Comparison of ENCODE assay signal across 8 cellular contexts in the genomic region with DNA sequence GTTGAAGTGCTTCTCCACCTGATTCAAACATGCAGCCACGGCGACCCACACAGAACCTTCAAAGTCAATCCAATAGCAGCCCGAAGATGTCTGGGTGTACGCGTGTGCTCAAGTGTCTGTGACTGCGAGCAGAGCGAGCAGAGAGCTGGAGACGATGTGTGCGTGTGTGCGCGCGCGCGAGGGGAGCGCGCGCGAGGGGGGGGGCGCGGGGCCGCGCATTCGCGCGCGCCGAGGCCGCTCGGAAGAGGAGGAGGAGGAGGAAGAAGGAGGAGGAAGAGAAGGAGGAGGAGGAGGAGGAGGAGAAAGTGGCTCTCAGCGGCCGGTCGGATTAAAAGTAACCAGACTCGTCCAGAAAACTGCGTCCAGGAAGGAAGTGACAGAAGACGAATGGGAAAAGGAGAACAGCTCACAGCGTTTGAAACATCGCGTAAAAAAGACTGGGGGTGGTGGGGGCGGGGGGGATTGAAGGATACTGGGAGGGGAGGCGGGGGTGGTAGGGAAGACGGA. TPM values are rescaled to one million over a fixed set of nuclear protein-coding genes. Genes with fewer than 3 reads are reported as not detected.
A peak's percentile ranks its signal among the peaks of the same experiment; 100 is the strongest.
DNase-seq lines count a peak whose midpoint lies in the region; ATAC-seq and TF ChIP-seq lines count a peak whose summit lies in the region.

A gene (minus strand): TSS at position 126 of the 507 bp plus-strand sequence. CDS start 59,396 bp downstream, outside the sequence.

- no peak within 1 kb of the TSS for H4K91ac ChIP-seq in neuronal stem cell (ENCODE audit: low read depth, low read length, poor library complexity)

- H4K8ac ChIP-seq in neuronal stem cell (ENCODE audit: low read depth, low read length): no peak within 1 kb of the TSS

- no CpG with 5 or more reads among the region's 41 CpGs for WGBS in neuronal stem cell (ENCODE audit: extremely low coverage in 2 of 2, insufficient read length in 2 of 2, insufficient replicate concordance in 1 of 2), 2 donors

- H3K18ac ChIP-seq in neuronal stem cell (ENCODE audit: low read length): peak within 1 kb of the TSS; percentile 31

- peaks cover 72% of the 10 kb centered on the region for H3K27me3 Mint-ChIP-seq in activated naive CD8-positive, alpha-beta T cell treated with anti-CD3 and anti-CD28 coated beads, Interleukin-2, amount 50 U/mL, for 24 hours
- peaks cover 2% of the 10 kb centered on the region for H3K27me3 Mint-ChIP-seq in glutamatergic neuron (ENCODE audit: unreplicated experiment)

- peaks cover 0 to 8% (median 7%) of the 10 kb centered on the region in 3 experiments for H3K27me3 ChIP-seq in neuronal stem cell (ENCODE audit: control insufficient read depth in 3 of 3, insufficient read depth in 3 of 3, low read depth in 1 of 3, low read length in 3 of 3)

- no peak within 1 kb of the TSS for H3K4ac ChIP-seq in neuronal stem cell (ENCODE audit: low read length)

- peak; percentile 33 for ATAC-seq in HG02938 (IDR thresholded peaks at IDR 0.05; ENCODE audit: unreplicated experiment)
- ATAC-seq in activated naive CD8-positive, alpha-beta T cell treated with anti-CD3 and anti-CD28 coated beads, Interleukin-2, amount 50 U/mL, for 24 hours: peak; percentile 66

- no peak within 1 kb of the TSS for H2BK120ac ChIP-seq in neuronal stem cell (ENCODE audit: low read depth, low read length)

- no peak within 1 kb of the TSS for H3K23ac ChIP-seq in neuronal stem cell (ENCODE audit: low read depth, low read length, poor library complexity)

- H3K27ac Mint-ChIP-seq in activated naive CD8-positive, alpha-beta T cell treated with anti-CD3 and anti-CD28 coated beads, Interleukin-2, amount 50 U/mL, for 24 hours: peak within 1 kb of the TSS; percentile 87
- peak within 1 kb of the TSS; percentile 92 for H3K27ac Mint-ChIP-seq in glutamatergic neuron (ENCODE audit: unreplicated experiment)

- no peak within 1 kb of the TSS for H3K14ac ChIP-seq in neuronal stem cell (ENCODE audit: low read length)

- H3K4me2 ChIP-seq in neuronal stem cell (ENCODE audit: insufficient read depth, low read length, poor library complexity, severe bottlenecking): peak within 1 kb of the TSS; percentile 70

- no peaks in the 10 kb centered on the region for H3K36me3 ChIP-seq in neuronal stem cell (replicated peaks in 1 of 2; ENCODE audit: control insufficient read depth in 2 of 2, insufficient read depth in 2 of 2, low read length in 2 of 2)

- DNase-seq in GM12865 (ENCODE audit: low read depth) (peak; percentile 94), NCI-H69 (lab: John Stamatoyannopoulos, UW) (peak; percentile 82), glutamatergic neuron (peak; percentile 41), neuronal stem cell (ENCODE audit: low spot score) (peak; percentile 63), NCI-H1048 (lab: John Stamatoyannopoulos, UW) (no peak)
- peak; percentile 25 for DNase-seq in activated naive CD8-positive, alpha-beta T cell treated with anti-CD3 and anti-CD28 coated beads, Interleukin-2, amount 50 U/mL, for 24 hours

- peaks cover 24% of the 10 kb centered on the region for H3K4me1 Mint-ChIP-seq in activated naive CD8-positive, alpha-beta T cell treated with anti-CD3 and anti-CD28 coated beads, Interleukin-2, amount 50 U/mL, for 24 hours
- H3K4me1 Mint-ChIP-seq in glutamatergic neuron (ENCODE audit: low read depth, unreplicated experiment): peaks cover 10% of the 10 kb centered on the region

- peak within 1 kb of the TSS; percentile 94 for H3K4me3 ChIP-seq in GM12865 (ENCODE audit: low read depth, low read length)
- peak within 1 kb of the TSS; percentile 60 to 82 for H3K4me3 ChIP-seq in neuronal stem cell (ENCODE audit: low read length in 2 of 2)

- no peak within 1 kb of the TSS for H2AK5ac ChIP-seq in neuronal stem cell (ENCODE audit: low read depth, low read length)

- peak within 1 kb of the TSS; percentile 86 for H2AFZ ChIP-seq in neuronal stem cell (ENCODE audit: low read length)

- no peaks in the 10 kb centered on the region for H3K36me3 Mint-ChIP-seq in activated naive CD8-positive, alpha-beta T cell treated with anti-CD3 and anti-CD28 coated beads, Interleukin-2, amount 50 U/mL, for 24 hours (ENCODE audit: low read depth)
- no peaks in the 10 kb centered on the region for H3K36me3 Mint-ChIP-seq in glutamatergic neuron (ENCODE audit: unreplicated experiment)

- H2BK12ac ChIP-seq in neuronal stem cell (ENCODE audit: low read length): no peak within 1 kb of the TSS

- H2BK15ac ChIP-seq in neuronal stem cell (ENCODE audit: low read length): no peak within 1 kb of the TSS

- H2BK5ac ChIP-seq in neuronal stem cell (ENCODE audit: low read length): no peak within 1 kb of the TSS

- peaks cover 0 to 9% of the 10 kb centered on the region in 2 donors for H3K4me1 ChIP-seq in neuronal stem cell (ENCODE audit: control insufficient read depth in 2 of 2, insufficient read depth in 1 of 2, low read depth in 1 of 2, low read length in 2 of 2)

- TF ChIP-seq CTCF in 22Rv1 (IDR thresholded peaks at IDR 0.05) (no peak), GM12865 (IDR thresholded peaks at IDR 0.05; ENCODE audit: insufficient read depth, low read depth, low read length, missing control alignments) (no peak), glutamatergic neuron (IDR thresholded peaks at IDR 0.05; ENCODE audit: partially characterized antibody, unreplicated experiment) (no peak)

- H3K27ac ChIP-seq in 22Rv1: peak within 1 kb of the TSS; percentile 64
- H3K27ac ChIP-seq in neuronal stem cell (replicated peaks; ENCODE audit: low read length): no peak within 1 kb of the TSS

- peak within 1 kb of the TSS; percentile 64 for H3K9ac ChIP-seq in neuronal stem cell (ENCODE audit: low read depth, low read length, poor library complexity)

- H3K9me3 Mint-ChIP-seq in activated naive CD8-positive, alpha-beta T cell treated with anti-CD3 and anti-CD28 coated beads, Interleukin-2, amount 50 U/mL, for 24 hours: no peaks in the 10 kb centered on the region
- H3K9me3 Mint-ChIP-seq in glutamatergic neuron (ENCODE audit: unreplicated experiment): peaks cover 2% of the 10 kb centered on the region

- H3K9me3 ChIP-seq in neuronal stem cell (replicated peaks in 1 of 2; ENCODE audit: control insufficient read depth in 2 of 2, insufficient read depth in 1 of 2, low read depth in 1 of 2, low read length in 2 of 2): no peaks in the 10 kb centered on the region

- H3K79me1 ChIP-seq in neuronal stem cell (ENCODE audit: low read depth, low read length): no peaks in the 10 kb centered on the region

- H3K4me3 Mint-ChIP-seq in activated naive CD8-positive, alpha-beta T cell treated with anti-CD3 and anti-CD28 coated beads, Interleukin-2, amount 50 U/mL, for 24 hours: peak within 1 kb of the TSS; percentile 90
- H3K4me3 Mint-ChIP-seq in glutamatergic neuron (ENCODE audit: unreplicated experiment): peak within 1 kb of the TSS; percentile 100

RNA-seq across cellular contexts. Expression of the gene that starts here (rescaled TPM):
- 24.1 TPM for total RNA-seq in glutamatergic neuron (ENCODE audit: unreplicated experiment)
- polyA plus RNA-seq in neuronal stem cell (2013, experiment 1 of 2): 1.5 TPM
- polyA plus RNA-seq in neuronal stem cell (2013, experiment 2 of 2): 1.1 TPM
